In the genomic region with DNA sequence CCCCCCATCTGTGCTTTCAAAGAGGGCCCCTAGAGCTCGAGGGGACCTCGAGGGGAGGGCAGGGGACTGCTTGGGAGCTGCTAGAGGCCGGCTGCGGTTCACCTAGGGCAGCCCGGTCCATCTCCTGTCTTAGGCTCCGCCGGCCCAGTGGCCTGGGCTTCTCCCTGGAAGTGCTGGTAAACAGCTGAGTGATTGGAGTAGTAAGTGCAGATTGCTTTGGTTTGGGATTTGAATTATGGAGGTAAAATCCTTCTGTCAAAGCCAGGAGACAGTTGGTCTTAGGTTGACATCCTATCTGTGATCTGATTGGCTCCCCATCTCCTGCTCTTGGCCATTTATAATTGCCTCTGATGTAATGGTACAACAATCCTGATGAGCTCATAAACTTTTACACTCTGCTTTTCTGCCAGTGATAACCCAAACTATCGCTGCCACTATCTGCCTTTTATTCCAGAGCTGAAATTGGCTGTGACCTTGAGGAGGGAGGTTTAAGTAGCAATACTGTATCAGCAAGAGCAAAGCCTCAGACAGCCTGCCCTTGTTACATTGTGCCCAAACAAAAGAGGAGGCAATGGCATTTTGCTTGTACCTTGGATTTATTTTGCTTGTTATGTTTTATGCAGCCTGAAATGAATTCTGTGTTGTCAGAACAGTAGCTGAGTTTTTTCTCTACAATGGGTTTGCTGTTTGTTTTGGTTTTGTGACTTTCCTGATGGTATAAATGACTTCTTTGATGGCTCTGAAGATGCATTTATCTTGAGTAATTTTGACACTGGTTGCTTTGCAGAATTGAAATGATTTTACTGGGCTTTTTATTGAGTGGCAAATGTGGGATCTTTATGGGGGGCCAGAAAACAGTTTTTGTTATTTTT, we compare ENCODE assay signal across 8 cellular contexts. TPM values are rescaled to one million over a fixed set of nuclear protein-coding genes. Genes with fewer than 3 reads are reported as not detected.
A peak's percentile ranks its signal among the peaks of the same experiment; 100 is the strongest.
DNase-seq lines count a peak whose midpoint lies in the region; FAIRE-seq and TF ChIP-seq lines count a peak whose summit lies in the region.

No MANE protein-coding gene starts in this region.

- H3K27me3 ChIP-seq in SK-N-SH (ENCODE audit: insufficient read depth) = no peaks in the 10 kb centered on the region
- H3K27me3 ChIP-seq in breast epithelium = no peaks in the 10 kb centered on the region
- H3K27me3 ChIP-seq in iPS-18a (ENCODE audit: control insufficient read depth, insufficient read depth, low read length) = peaks cover 11% of the 10 kb centered on the region

- intact Hi-C loops in breast epithelium (cut with DNase I; ENCODE audit: low total_unique reads) = loop anchor here (5.0 kb wide), 1 partner anchor 89 kb away; a partner anchor contains a TSS

- TF ChIP-seq RAD21 in SK-N-SH (IDR thresholded peaks at IDR 0.05; ENCODE audit: low read length) = no peak

- FAIRE-seq in A204.1 (lab: Jason Lieb, UNC) = peak; percentile 93

- peaks cover 58% of the 10 kb centered on the region for H4K20me1 ChIP-seq in SK-N-SH (ENCODE audit: insufficient read depth)

- H3K79me2 ChIP-seq in SK-N-SH (ENCODE audit: insufficient read depth) = peaks cover 87% of the 10 kb centered on the region

- no peak for TF ChIP-seq CTCF in GM10248 (IDR thresholded peaks at IDR 0.05; ENCODE audit: control extremely low read depth, extremely low read depth, low read depth, missing control alignments)
- no peak for TF ChIP-seq CTCF in SK-N-SH (IDR thresholded peaks at IDR 0.05)
- TF ChIP-seq CTCF in breast epithelium (IDR thresholded peaks at IDR 0.05) = peak in 1 of 3 donors; percentile 6

- no peak for TF ChIP-seq EP300 in SK-N-SH (IDR thresholded peaks at IDR 0.05; ENCODE audit: borderline replicate concordance in 1 of 2, low read depth in 1 of 2, low read length in 1 of 2)

- no peak overlapping the region for H2AFZ ChIP-seq in SK-N-SH (ENCODE audit: low read depth)

- peak overlapping the region; percentile 88 for H3K4me2 ChIP-seq in SK-N-SH

- H3K9me3 ChIP-seq in SK-N-SH (no peaks in the 10 kb centered on the region), breast epithelium (no peaks in the 10 kb centered on the region), iPS-18a (ENCODE audit: control insufficient read depth, low read depth, low read length) (no peaks in the 10 kb centered on the region)

- 2% methylated on average over 8 of the region's 8 CpGs for WGBS in SK-N-SH (ENCODE audit: low lambda C conversion rate)

- peak overlapping the region; percentile 57 to 99 for H3K27ac ChIP-seq in SK-N-SH (ENCODE audit: low read depth in 2 of 2, low read length in 1 of 2)
- H3K27ac ChIP-seq in breast epithelium = peak overlapping the region; percentile 98 to 99
- peak overlapping the region; percentile 33 for H3K27ac ChIP-seq in iPS-18a (ENCODE audit: low read length)

- H3F3A ChIP-seq in SK-N-SH (replicated peaks; ENCODE audit: insufficient read depth) = peaks cover 11% of the 10 kb centered on the region

- peak; percentile 63 for DNase-seq in GM10248 (ENCODE audit: extremely low spot score)
- peak; percentile 65 to 86 (median 76) for DNase-seq in NCI-H1417 (lab: John Stamatoyannopoulos, UW)
- DNase-seq in SK-N-SH = peak; percentile 76
- DNase-seq in breast epithelium (ENCODE audit: low spot score in 2 of 2) = peak in 1 of 2 donors; percentile 70
- peak; percentile 91 for DNase-seq in skeletal muscle cell (ENCODE audit: low read depth)
- DNase-seq in HPDE6-E6E7 (ENCODE audit: extremely low spot score) = no peak

- peak overlapping the region; percentile 74 to 83 for H3K4me3 ChIP-seq in SK-N-SH (ENCODE audit: low read depth in 2 of 2, low read length in 1 of 2)
- peak overlapping the region; percentile 89 to 95 (median 93) for H3K4me3 ChIP-seq in breast epithelium
- peak overlapping the region; percentile 91 for H3K4me3 ChIP-seq in iPS-18a (ENCODE audit: low read length)
- peak overlapping the region; percentile 75 for H3K4me3 ChIP-seq in skeletal muscle cell (ENCODE audit: low read depth, low read length)

- CTCF ChIA-PET in GM10248 (lab: Yijun Ruan, JAX) = interaction anchor here (0.8 to 3.5 kb wide), 14 partner anchors 9 to 98 kb away, joined by 3 to 18 read pairs (median 4); no protein-coding TSS in a partner anchor
- CTCF ChIA-PET in SK-N-SH (lab: Yijun Ruan, JAX) = interaction anchor here (1.0 to 4.6 kb wide), 9 partner anchors 9 to 198 kb away, joined by 3 to 24 read pairs (median 4); a partner anchor contains a TSS

- no peaks in the 10 kb centered on the region for H3K9me2 ChIP-seq in SK-N-SH

- H3K9ac ChIP-seq in SK-N-SH (peak overlapping the region; percentile 84), iPS-18a (ENCODE audit: low read length) (peak overlapping the region; percentile 88)

- POLR2A ChIA-PET in GM10248 (lab: Yijun Ruan, JAX) = interaction anchor here (0.8 to 1.0 kb wide), 2 partner anchors 10 to 11 kb away, joined by 3 read pairs; no protein-coding TSS in a partner anchor
- POLR2A ChIA-PET in SK-N-SH (lab: Yijun Ruan, JAX) = interaction anchor here (1.0 to 1.4 kb wide), 4 partner anchors 8 to 90 kb away, joined by 3 to 9 read pairs (median 7); a partner anchor contains a TSS

- H3K36me3 ChIP-seq in SK-N-SH (replicated peaks in 1 of 2; ENCODE audit: control insufficient read depth in 1 of 2, insufficient read depth in 2 of 2, low read length in 1 of 2) = peaks cover 0 to 12% of the 10 kb centered on the region in 2 experiments
- no peaks in the 10 kb centered on the region for H3K36me3 ChIP-seq in breast epithelium
- H3K36me3 ChIP-seq in iPS-18a (ENCODE audit: control insufficient read depth, low read depth, low read length) = peaks cover 7% of the 10 kb centered on the region

- TF ChIP-seq POLR2A in breast epithelium (IDR thresholded peaks at IDR 0.05) = no peak

- H3K4me1 ChIP-seq in SK-N-SH (ENCODE audit: control insufficient read depth in 1 of 2, insufficient read depth in 2 of 2, low read depth in 1 of 2, low read length in 1 of 2) (peaks cover 53 to 59% of the 10 kb centered on the region in 2 experiments), breast epithelium (peaks cover 20 to 35% of the 10 kb centered on the region in 2 donors), iPS-18a (ENCODE audit: control insufficient read depth, low read depth, low read length) (peaks cover 66% of the 10 kb centered on the region)

TF ChIP-seq in SK-N-SH, 30 proteins besides CTCF, POLR2A, EP300 and RAD21:
- TF ChIP-seq FOSL2 (IDR thresholded peaks at IDR 0.05; ENCODE audit: borderline replicate concordance, low read depth) (peak; percentile 48; the same call in 1 of the 2 replicates), MEF2A (IDR thresholded peaks at IDR 0.05; ENCODE audit: borderline replicate concordance, low read depth) (no peak), YY1 (IDR thresholded peaks at IDR 0.05; ENCODE audit: low read depth) (no peak), TAF1 (IDR thresholded peaks at IDR 0.05; ENCODE audit: borderline replicate concordance, low read depth, low read length) (0 out of 2 replicates have a peak, but pooled peaks have one; percentile 13), POLR2AphosphoS5 (IDR thresholded peaks at IDR 0.05; ENCODE audit: low read depth, low read length) (peak; percentile 35; the same call in 1 of the 2 replicates), TEAD4 (IDR thresholded peaks at IDR 0.05; ENCODE audit: borderline replicate concordance, insufficient read depth) (0 out of 2 replicates have a peak, but pooled peaks have one; percentile 16), NFIC (IDR thresholded peaks at IDR 0.05; ENCODE audit: borderline replicate concordance) (0 out of 2 replicates have a peak, but pooled peaks have one; percentile 35), RFX5 (IDR thresholded peaks at IDR 0.05; ENCODE audit: low read length) (0 out of 2 replicates have a peak, but pooled peaks have one; percentile 53), MXI1 (IDR thresholded peaks at IDR 0.05; ENCODE audit: low read depth, low read length) (peak; percentile 88), JUND (IDR thresholded peaks at IDR 0.05) (peak; percentile 55; the same call in 1 of the 2 replicates), SIN3A (IDR thresholded peaks at IDR 0.05; ENCODE audit: borderline replicate concordance, low read depth, low read length) (peak; percentile 100), TCF12 (IDR thresholded peaks at IDR 0.05) (peak; percentile 42)
- TF ChIP-seq, protein P1, sequence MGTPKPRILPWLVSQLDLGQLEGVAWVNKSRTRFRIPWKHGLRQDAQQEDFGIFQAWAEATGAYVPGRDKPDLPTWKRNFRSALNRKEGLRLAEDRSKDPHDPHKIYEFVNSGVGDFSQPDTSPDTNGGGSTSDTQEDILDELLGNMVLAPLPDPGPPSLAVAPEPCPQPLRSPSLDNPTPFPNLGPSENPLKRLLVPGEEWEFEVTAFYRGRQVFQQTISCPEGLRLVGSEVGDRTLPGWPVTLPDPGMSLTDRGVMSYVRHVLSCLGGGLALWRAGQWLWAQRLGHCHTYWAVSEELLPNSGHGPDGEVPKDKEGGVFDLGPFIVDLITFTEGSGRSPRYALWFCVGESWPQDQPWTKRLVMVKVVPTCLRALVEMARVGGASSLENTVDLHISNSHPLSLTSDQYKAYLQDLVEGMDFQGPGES (IDR thresholded peaks at IDR 0.05; ENCODE audit: low read depth, low read length) = no peak
- TF ChIP-seq, protein P2, sequence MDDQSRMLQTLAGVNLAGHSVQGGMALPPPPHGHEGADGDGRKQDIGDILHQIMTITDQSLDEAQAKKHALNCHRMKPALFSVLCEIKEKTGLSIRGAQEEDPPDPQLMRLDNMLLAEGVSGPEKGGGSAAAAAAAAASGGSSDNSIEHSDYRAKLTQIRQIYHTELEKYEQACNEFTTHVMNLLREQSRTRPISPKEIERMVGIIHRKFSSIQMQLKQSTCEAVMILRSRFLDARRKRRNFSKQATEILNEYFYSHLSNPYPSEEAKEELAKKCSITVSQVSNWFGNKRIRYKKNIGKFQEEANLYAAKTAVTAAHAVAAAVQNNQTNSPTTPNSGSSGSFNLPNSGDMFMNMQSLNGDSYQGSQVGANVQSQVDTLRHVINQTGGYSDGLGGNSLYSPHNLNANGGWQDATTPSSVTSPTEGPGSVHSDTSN (IDR thresholded peaks at IDR 0.05) = peak; percentile 59; the same call in 1 of the 2 replicates
- TF ChIP-seq, protein P3, sequence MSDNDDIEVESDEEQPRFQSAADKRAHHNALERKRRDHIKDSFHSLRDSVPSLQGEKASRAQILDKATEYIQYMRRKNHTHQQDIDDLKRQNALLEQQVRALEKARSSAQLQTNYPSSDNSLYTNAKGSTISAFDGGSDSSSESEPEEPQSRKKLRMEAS (IDR thresholded peaks at IDR 0.05; ENCODE audit: low read depth) = peak; percentile 82

RNA-seq across cellular contexts. Expression of a gene that starts 2.4 kb away (rescaled TPM):
- 14.2 and 26.5 TPM in 2 replicates for polyA plus RNA-seq in SK-N-SH (2012; rRNA removed)
- polyA plus RNA-seq in SK-N-SH (2012; cell fraction: cytosol; rRNA removed) = 15.6 and 20.3 TPM in 2 replicates
- polyA plus RNA-seq in SK-N-SH (2012; cell fraction: nucleus; rRNA removed) = 58.2 and 65.9 TPM in 2 replicates
- 10 to 100 TPM; 32.8 to 41.9 (median 35.4) TPM for total RNA-seq in breast epithelium

Comparison
In these comparisons a context has a peak if more than half of its experiments do, and no peak if none do; other contexts are left out.
1. H3K27ac ChIP-seq: peak in every context shown above with its lines; median percentile 98 in breast epithelium; 78 in SK-N-SH; 33 in iPS-18a.